ENCODE assay signal across 10 cellular contexts in genomic region chrX:13123857-13124345, GRCh38.
DNase-seq lines count a peak whose midpoint lies in the region; ATAC-seq and TF ChIP-seq lines count a peak whose summit lies in the region.
"Had no signal": no experiment of that assay in that cellular context is flagged by ENCODE, and none has a peak within 500 bp of the region (broad histone marks: within the 10 kb centered on the region; RNA-seq: fewer than 3 reads in every experiment).

No MANE protein-coding gene starts in this region.

- DNase-seq in HT1080 (ENCODE audit: low read depth) (peak; percentile 36), astrocyte of the cerebellum (ENCODE audit: low read depth) (peak; percentile 32), mucosa of descending colon (no peak), retina (no peak), amygdala (lab: John Stamatoyannopoulos, UW) (no peak)
- DNase-seq: SIG-M5 had no signal

- TF ChIP-seq CTCF in astrocyte of the cerebellum (IDR thresholded peaks at IDR 0.05; ENCODE audit: low read depth, low read length, missing control alignments), result no peak
- no peak for TF ChIP-seq CTCF in mucosa of descending colon (IDR thresholded peaks at IDR 0.05)

- H3K9me3 ChIP-seq in BLaER1 (peaks cover 3% of the 10 kb centered on the region; the same call in 1 of the 2 replicates), mucosa of descending colon (no peaks in the 10 kb centered on the region)

- H3K27ac ChIP-seq in BLaER1, result no peak overlapping the region
- H3K27ac ChIP-seq: neural progenitor cell had no signal

- H3K36me3 ChIP-seq in BLaER1, result no peaks in the 10 kb centered on the region
- no peaks in the 10 kb centered on the region for H3K36me3 ChIP-seq in mucosa of descending colon (ENCODE audit: low read depth)
- H3K36me3 ChIP-seq: neural progenitor cell had no signal

- no peak overlapping the region for H3K4me3 ChIP-seq in BLaER1
- no peak overlapping the region for H3K4me3 ChIP-seq in astrocyte of the cerebellum (ENCODE audit: low read depth, low read length)
- no peak overlapping the region for H3K4me3 ChIP-seq in mucosa of descending colon
- H3K4me3 ChIP-seq: neural progenitor cell had no signal

- H3K4me1 ChIP-seq in BLaER1 (peaks cover 13% of the 10 kb centered on the region), mucosa of descending colon (ENCODE audit: low read depth) (peaks cover 10% of the 10 kb centered on the region)

- H4K20me1 ChIP-seq in BLaER1, result no peaks in the 10 kb centered on the region

- intact Hi-C loops in mucosa of descending colon (cut with DNase I, micrococcal nuclease), result no loop called here

- peak overlapping the region; percentile 24; the same call in 1 of the 2 replicates for H3K4me2 ChIP-seq in BLaER1
- H3K4me2 ChIP-seq: neural progenitor cell had no signal

- ATAC-seq in mucosa of descending colon (peak; percentile 19), GM18867 (IDR thresholded peaks at IDR 0.05; ENCODE audit: unreplicated experiment) (no peak), HG03108 (IDR thresholded peaks at IDR 0.05; ENCODE audit: unreplicated experiment) (no peak)

- no peak overlapping the region for H3K9ac ChIP-seq in BLaER1
- H3K9ac ChIP-seq: neural progenitor cell had no signal

- in situ Hi-C loops in astrocyte of the cerebellum (cut with HindIII; ENCODE audit: low sequenced_read_pairs), result no loop called here

- no peaks in the 10 kb centered on the region for H3K27me3 ChIP-seq in BLaER1
- H3K27me3 ChIP-seq: neural progenitor cell had no signal

Comparison
In these comparisons a context has a peak if more than half of its experiments do, and no peak if none do; other contexts are left out.
1. DNase-seq: peak in HT1080 (single experiment) and astrocyte of the cerebellum (single experiment); none in mucosa of descending colon (0 of 3), retina (single experiment) and amygdala (0 of 56).